Comparison of ENCODE assay signal across 18 cellular contexts in the genomic region with DNA sequence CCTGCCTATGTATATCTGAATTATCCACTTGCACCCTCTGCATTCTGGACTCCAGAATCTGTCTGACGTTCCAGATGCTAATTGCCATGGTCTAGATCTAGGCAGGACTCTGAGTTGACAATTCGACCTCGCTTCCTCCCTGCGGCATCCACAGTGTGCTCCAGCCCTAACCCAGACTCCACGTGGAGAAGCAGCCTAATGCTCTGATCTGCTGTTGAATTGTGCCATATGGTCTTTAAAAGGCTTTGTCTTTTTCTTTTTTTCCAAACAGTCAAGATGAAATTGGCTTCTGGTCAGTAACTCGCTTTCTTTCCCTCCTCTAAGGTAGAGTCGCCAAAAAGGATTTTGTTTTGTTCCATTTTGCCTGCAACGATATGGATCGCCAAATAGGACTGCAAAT.
"Had no signal": no experiment of that assay in that cellular context is flagged by ENCODE, and none has a peak within 500 bp of the region (broad histone marks: within the 10 kb centered on the region; RNA-seq: fewer than 3 reads in every experiment).

No MANE protein-coding gene starts in this region.

- H3K27ac ChIP-seq: dorsolateral prefrontal cortex, heart left ventricle, parathyroid adenoma, psoas muscle, right lobe of liver, tibial artery, upper lobe of right lung, vagina had no signal

- DNase-seq: effector CD8-positive, alpha-beta T cell; heart left ventricle; hippocampal formation; kidney glomerular epithelial cell; mesendoderm; naive B cell; occipital lobe; psoas muscle; retina; right lobe of liver; stimulated activated CD4-positive, alpha-beta T cell treated with anti-CD3 and anti-CD28 coated beads, Interleukin-15, amount 100 ng/mL, for 24 hours; stimulated activated CD4-positive, alpha-beta T cell treated with anti-CD3 and anti-CD28 coated beads, Interleukin-1b, Interleukin-23, amount 100 ng/mL, for 48 hours; stimulated activated CD4-positive, alpha-beta T cell treated with anti-CD3 and anti-CD28 coated beads, Interleukin-4, amount 100 ng/mL, for 24 hours; tibial artery; upper lobe of right lung had no signal

- H3K9me3 ChIP-seq: heart left ventricle, psoas muscle, right lobe of liver, tibial artery, upper lobe of right lung, vagina had no signal

- H3K36me3 ChIP-seq: heart left ventricle, right lobe of liver, tibial artery, upper lobe of right lung, vagina had no signal

- H3K4me1 ChIP-seq: heart left ventricle, parathyroid adenoma, psoas muscle, right lobe of liver, tibial artery, upper lobe of right lung, vagina had no signal

- H3K4me3 ChIP-seq: dorsolateral prefrontal cortex, heart left ventricle, psoas muscle, right lobe of liver, tibial artery, upper lobe of right lung, vagina had no signal

- H3K27me3 ChIP-seq: dorsolateral prefrontal cortex, heart left ventricle, right lobe of liver, tibial artery, upper lobe of right lung, vagina had no signal
